In genomic region chr7:100101016-100101862, GRCh38 we compare ENCODE assay signal across 1 cellular context.
TF ChIP-seq lines count a peak whose summit lies in the region.

AP4M1 (plus strand) TSS chr7:100101643; CDS start chr7:100101715, 72 bp downstream.
MCM7 (minus strand) TSS chr7:100101397; CDS start chr7:100101294, 103 bp downstream.

TF ChIP-seq in HepG2, 621 proteins besides CTCF, POLR2A, EP300 and RAD21 (continued from another document and continues in another):
- TF ChIP-seq ZNF646 (CRISPR knock-in tag; IDR thresholded peaks at IDR 0.05) (no peak), KDM5A (IDR thresholded peaks at IDR 0.05; ENCODE audit: borderline replicate concordance, low read length) (peak; percentile 66), HINFP (CRISPR knock-in tag; IDR thresholded peaks at IDR 0.05; ENCODE audit: low read depth) (0 out of 2 replicates have a peak, but pooled peaks have one; percentile 60), MXI1 (IDR thresholded peaks at IDR 0.05; ENCODE audit: borderline replicate concordance, low read depth, low read length) (peak; percentile 66; the same call in 1 of the 3 replicates), FOXJ3 (CRISPR knock-in tag; IDR thresholded peaks at IDR 0.05; ENCODE audit: borderline replicate concordance) (no peak; the same call in 1 of the 2 replicates), ARID2 (CRISPR knock-in tag; IDR thresholded peaks at IDR 0.05; ENCODE audit: borderline replicate concordance) (peak; percentile 84; the same call in 1 of the 2 replicates), HOXD1 (CRISPR knock-in tag; IDR thresholded peaks at IDR 0.05) (0 out of 2 replicates have a peak, but pooled peaks have one; percentile 30), PHF20 (CRISPR knock-in tag; IDR thresholded peaks at IDR 0.05) (peak; percentile 23; the same call in 1 of the 2 replicates), HOXA9 (CRISPR knock-in tag; IDR thresholded peaks at IDR 0.05; ENCODE audit: borderline replicate concordance) (peak; percentile 90), MEIS2 (CRISPR knock-in tag; IDR thresholded peaks at IDR 0.05) (peak; percentile 30; the same call in 1 of the 2 replicates), MYC (CRISPR knock-in tag; IDR thresholded peaks at IDR 0.05; ENCODE audit: borderline replicate concordance) (peak; percentile 63), ARNT2 (CRISPR knock-in tag; IDR thresholded peaks at IDR 0.05; ENCODE audit: low read depth) (peak; percentile 87), ZNF543 (CRISPR knock-in tag; IDR thresholded peaks at IDR 0.05) (no peak), SNAI1 (CRISPR knock-in tag; IDR thresholded peaks at IDR 0.05; ENCODE audit: borderline replicate concordance) (peak; percentile 69; the same call in 1 of the 2 replicates), NFYB (CRISPR knock-in tag; IDR thresholded peaks at IDR 0.05) (peak; percentile 96), NRL (CRISPR knock-in tag; IDR thresholded peaks at IDR 0.05; ENCODE audit: borderline replicate concordance) (0 out of 2 replicates have a peak, but pooled peaks have one; percentile 64), HHEX (CRISPR knock-in tag; IDR thresholded peaks at IDR 0.05) (no peak), CEBPB (IDR thresholded peaks at IDR 0.05; ENCODE audit: borderline replicate concordance, low read depth, low read length) (peak; percentile 4; the same call in 1 of the 2 replicates), ZNF577 (CRISPR knock-in tag; IDR thresholded peaks at IDR 0.05; ENCODE audit: borderline replicate concordance, low read depth) (no peak), ZNF781 (CRISPR knock-in tag; IDR thresholded peaks at IDR 0.05; ENCODE audit: borderline replicate concordance, not compliant biosample characterization) (peak; percentile 86), SMAD1 (CRISPR knock-in tag; IDR thresholded peaks at IDR 0.05; ENCODE audit: borderline replicate concordance, low read depth) (peak; percentile 73), CREB3 (CRISPR knock-in tag; IDR thresholded peaks at IDR 0.05) (peak; percentile 3; the same call in 1 of the 2 replicates), TBX3 (IDR thresholded peaks at IDR 0.05; ENCODE audit: borderline replicate concordance) (peak; percentile 80), PBX2 (CRISPR knock-in tag; IDR thresholded peaks at IDR 0.05) (peak; percentile 96), E2F1 (CRISPR knock-in tag; IDR thresholded peaks at IDR 0.05) (peak; percentile 95), HNRNPL (IDR thresholded peaks at IDR 0.05; ENCODE audit: low read depth, low read length) (peak; percentile 75; the same call in 1 of the 2 replicates), ZBTB38 (CRISPR knock-in tag; IDR thresholded peaks at IDR 0.05) (peak; percentile 12; the same call in 1 of the 2 replicates), ATF5 (CRISPR knock-in tag; IDR thresholded peaks at IDR 0.05; ENCODE audit: low read depth) (no peak), ZNF235 (CRISPR knock-in tag; IDR thresholded peaks at IDR 0.05; ENCODE audit: borderline replicate concordance) (no peak), ZKSCAN8 (CRISPR knock-in tag; IDR thresholded peaks at IDR 0.05; ENCODE audit: borderline replicate concordance) (no peak), JUN (CRISPR knock-in tag; IDR thresholded peaks at IDR 0.05) (0 out of 2 replicates have a peak, but pooled peaks have one; percentile 22), GLI4 (CRISPR knock-in tag; IDR thresholded peaks at IDR 0.05; ENCODE audit: borderline replicate concordance) (no peak; the same call in 1 of the 2 replicates), TGIF2 (CRISPR knock-in tag; IDR thresholded peaks at IDR 0.05) (no peak; the same call in 1 of the 2 replicates), RBM39 (IDR thresholded peaks at IDR 0.05; ENCODE audit: low read depth, low read length, poor library complexity, severe bottlenecking) (peak; percentile 62), CREM (IDR thresholded peaks at IDR 0.05) (no peak; the same call in 1 of the 2 replicates), CREM (CRISPR knock-in tag; IDR thresholded peaks at IDR 0.05) (no peak), ARHGAP35 (CRISPR knock-in tag; IDR thresholded peaks at IDR 0.05; ENCODE audit: borderline replicate concordance) (0 out of 2 replicates have a peak, but pooled peaks have one; percentile 33), CBX5 (CRISPR knock-in tag; IDR thresholded peaks at IDR 0.05; ENCODE audit: borderline replicate concordance) (no peak), ZNF264 (CRISPR knock-in tag; IDR thresholded peaks at IDR 0.05) (no peak), TIGD3 (CRISPR knock-in tag; IDR thresholded peaks at IDR 0.05; ENCODE audit: borderline replicate concordance) (no peak), TCF12 (IDR thresholded peaks at IDR 0.05) (no peak), TCF12 (CRISPR knock-in tag; IDR thresholded peaks at IDR 0.05) (no peak; the same call in 1 of the 2 replicates), ZBED4 (CRISPR knock-in tag; IDR thresholded peaks at IDR 0.05; ENCODE audit: borderline replicate concordance) (no peak), KDM2A (CRISPR knock-in tag; IDR thresholded peaks at IDR 0.05; ENCODE audit: borderline replicate concordance, low read depth) (peak; percentile 47), TAF1 (CRISPR knock-in tag; IDR thresholded peaks at IDR 0.05) (peak; percentile 60)
